ENCODE assay signal across 11 cellular contexts in genomic region chr12:51389302-51389999, GRCh38. TPM values are rescaled to one million over a fixed set of nuclear protein-coding genes. Genes with fewer than 3 reads are reported as not detected.
A peak's percentile ranks its signal among the peaks of the same experiment; 100 is the strongest.
DNase-seq lines count a peak whose midpoint lies in the region; ATAC-seq, FAIRE-seq and TF ChIP-seq lines count a peak whose summit lies in the region.
"Had no signal": no experiment of that assay in that cellular context is flagged by ENCODE, and none has a peak within 500 bp of the region (broad histone marks: within the 10 kb centered on the region; RNA-seq: fewer than 3 reads in every experiment).

No MANE protein-coding gene starts in this region.

- H4K20me1 ChIP-seq in GM12878 (ENCODE audit: control insufficient read depth, insufficient read depth), result no peaks in the 10 kb centered on the region

- POLR2A ChIA-PET in GM12878 (lab: Charles Lee), result interaction anchor here (0.5 to 5.4 kb wide), 4 partner anchors 15 to 729 kb away, joined by 3 to 28 read pairs (median 4); no protein-coding TSS in a partner anchor
- POLR2A ChIA-PET in naive thymus-derived CD4-positive, alpha-beta T cell (lab: Charles Lee), result interaction anchor here (0.6 to 3.6 kb wide), 5 partner anchors 16 to 432 kb away, joined by 3 to 13 read pairs (median 3); no protein-coding TSS in a partner anchor

- peak overlapping the region; percentile 85 for H3K4me2 ChIP-seq in GM12878 (ENCODE audit: control insufficient read depth, insufficient read depth)

- SMC1A ChIA-PET in GM12878 (lab: Charles Lee; ENCODE audit: uncharacterized antibody, unreplicated experiment), result interaction anchor here (0.5 to 2.8 kb wide), 7 partner anchors 11 to 872 kb away, joined by 3 to 11 read pairs (median 5); no protein-coding TSS in a partner anchor

- RAD21 ChIA-PET in GM12878 (lab: Charles Lee; ENCODE audit: unreplicated experiment), result interaction anchor here (0.5 to 4.0 kb wide), 5 partner anchors 20 to 345 kb away, joined by 3 to 19 read pairs (median 4); no protein-coding TSS in a partner anchor

- TF ChIP-seq POLR2A in GM12878 (IDR thresholded peaks at IDR 0.05; ENCODE audit: low read depth, low read length), result no peak

- CTCF ChIA-PET in GM12878 (lab: Yijun Ruan, JAX), result interaction anchor here (1.0 to 2.7 kb wide), 5 partner anchors 15 to 142 kb away, joined by 3 to 8 read pairs (median 5); no protein-coding TSS in a partner anchor
- CTCF ChIA-PET in naive thymus-derived CD4-positive, alpha-beta T cell (lab: Charles Lee), result no interaction called here
- CTCF ChIA-PET in Calu3 (lab: Charles Lee), result no interaction called here

- ATAC-seq in GM12878, result peak; percentile 43
- ATAC-seq in naive thymus-derived CD4-positive, alpha-beta T cell, result no peak
- ATAC-seq in HG02642 (IDR thresholded peaks at IDR 0.05; ENCODE audit: poor library complexity, unreplicated experiment), result no peak
- ATAC-seq: body of pancreas had no signal

- 26% methylated on average over 2 of the region's 2 CpGs for WGBS in GM12878 (ENCODE audit: insufficient coverage, insufficient replicate concordance, low lambda C conversion rate, missing lambda C conversion rate)

- H3K9me3 Mint-ChIP-seq in naive thymus-derived CD4-positive, alpha-beta T cell, result no peaks in the 10 kb centered on the region
- no peaks in the 10 kb centered on the region for H3K9me3 Mint-ChIP-seq in Calu3 (ENCODE audit: low read depth, unreplicated experiment)

- H3K4me1 Mint-ChIP-seq in naive thymus-derived CD4-positive, alpha-beta T cell, result peaks cover 52 to 81% (median 65%) of the 10 kb centered on the region in 7 donors
- peaks cover 49% of the 10 kb centered on the region for H3K4me1 Mint-ChIP-seq in Calu3 (ENCODE audit: low read depth, unreplicated experiment)

- H3K27ac Mint-ChIP-seq in naive thymus-derived CD4-positive, alpha-beta T cell, result peak overlapping the region in 7 of 9 donors; percentile 36 to 90 (median 69)
- H3K27ac Mint-ChIP-seq in Calu3 (ENCODE audit: unreplicated experiment), result no peak overlapping the region

- H3K4me3 Mint-ChIP-seq in naive thymus-derived CD4-positive, alpha-beta T cell, result peak overlapping the region in 8 of 10 donors; percentile 3 to 96 (median 21)
- no peak overlapping the region for H3K4me3 Mint-ChIP-seq in Calu3 (ENCODE audit: low read depth, unreplicated experiment)

- peak overlapping the region; percentile 21; the same call in 1 of the 2 replicates for H3K27ac ChIP-seq in GM12878 (ENCODE audit: control insufficient read depth, insufficient read depth)
- H3K27ac ChIP-seq in naive thymus-derived CD4-positive, alpha-beta T cell (ENCODE audit: low read depth, low read length), result peak overlapping the region; percentile 12
- H3K27ac ChIP-seq: body of pancreas had no signal

- H3K36me3 ChIP-seq in GM12878 (ENCODE audit: control insufficient read depth in 2 of 2, insufficient read depth in 2 of 2, low read length in 1 of 2), result no peaks in the 10 kb centered on the region
- no peaks in the 10 kb centered on the region for H3K36me3 ChIP-seq in naive thymus-derived CD4-positive, alpha-beta T cell (ENCODE audit: control insufficient read depth in 2 of 3, insufficient read depth in 3 of 3, low read length in 3 of 3)

- peaks cover 37% of the 10 kb centered on the region for H3K4me1 ChIP-seq in GM12878 (ENCODE audit: control insufficient read depth, insufficient read depth, low read length)
- H3K4me1 ChIP-seq in naive thymus-derived CD4-positive, alpha-beta T cell (ENCODE audit: control insufficient read depth in 2 of 2, insufficient read depth in 2 of 2, low read length in 2 of 2), result peaks cover 32 to 59% of the 10 kb centered on the region in 2 donors

- no TSS peak for BruUV-seq in GM12878 (replicated peaks; lab: Mats Ljungman, UMichigan)
- BruUV-seq in Calu3 (replicated peaks; lab: Mats Ljungman, UMichigan), result no TSS peak

- intact Hi-C loops in GM12878 (cut with micrococcal nuclease; ENCODE audit: unreplicated experiment), result no loop called here
- intact Hi-C loops in naive thymus-derived CD4-positive, alpha-beta T cell (cut with micrococcal nuclease), result no loop called here
- intact Hi-C loops in Calu3 (cut with micrococcal nuclease; ENCODE audit: unreplicated experiment), result no loop called here

- DNase-seq in MV-4-11 (lab: John Stamatoyannopoulos, UW) (peak; percentile 22), GM12878 (ENCODE audit: low read depth, low spot score) (no peak), T-helper 1 cell (no peak), Kasumi-1 (lab: John Stamatoyannopoulos, UW) (no peak), Calu3 (no peak)
- peak in 3 of 9 donors; percentile 33 to 47 (median 38) for DNase-seq in naive thymus-derived CD4-positive, alpha-beta T cell
- DNase-seq: body of pancreas, left cardiac atrium had no signal

- no peak for TF ChIP-seq CTCF in GM12875 (IDR thresholded peaks at IDR 0.05; ENCODE audit: borderline replicate concordance, insufficient read depth, low read depth, low read length)
- TF ChIP-seq CTCF in GM12878 (IDR thresholded peaks at IDR 0.05 in 2 of 3, conservative IDR thresholded peaks at IDR 0.05 in 1 of 3; ENCODE audit: control insufficient read depth in 2 of 3, extremely low read depth in 1 of 3, insufficient read depth in 1 of 3, low read depth in 3 of 3, low read length in 3 of 3), result no peak
- no peak for TF ChIP-seq CTCF in Calu3 (IDR thresholded peaks at IDR 0.05; ENCODE audit: unreplicated experiment)

- no peak for TF ChIP-seq EP300 in GM12878 (IDR thresholded peaks at IDR 0.05; ENCODE audit: borderline replicate concordance in 1 of 2, control insufficient read depth in 1 of 2, low read depth in 2 of 2, low read length in 2 of 2)

- H3K4me3 ChIP-seq in GM12875 (ENCODE audit: low read depth, low read length) (peak overlapping the region; percentile 23), GM12878 (no peak overlapping the region; the same call in 1 of the 2 replicates)
- no peak overlapping the region for H3K4me3 ChIP-seq in naive thymus-derived CD4-positive, alpha-beta T cell (ENCODE audit: low read length)
- H3K4me3 ChIP-seq: body of pancreas had no signal

- no peaks in the 10 kb centered on the region for H3K27me3 ChIP-seq in GM12878 (replicated peaks in 1 of 2; ENCODE audit: control insufficient read depth in 2 of 2, insufficient read depth in 2 of 2, low read length in 1 of 2)
- H3K27me3 ChIP-seq in naive thymus-derived CD4-positive, alpha-beta T cell (ENCODE audit: control insufficient read depth in 2 of 2, insufficient read depth in 2 of 2, low read length in 2 of 2), result no peaks in the 10 kb centered on the region
- H3K27me3 ChIP-seq: body of pancreas had no signal

- no peaks in the 10 kb centered on the region for H3K9me3 ChIP-seq in GM12878 (replicated peaks; ENCODE audit: control insufficient read depth, insufficient read depth, low read length)
- H3K9me3 ChIP-seq in naive thymus-derived CD4-positive, alpha-beta T cell (ENCODE audit: control insufficient read depth in 2 of 3, low read length in 3 of 3), result no peaks in the 10 kb centered on the region
- H3K9me3 ChIP-seq: body of pancreas had no signal

- TF ChIP-seq RAD21 in GM12878 (IDR thresholded peaks at IDR 0.05; ENCODE audit: insufficient read depth, low read depth, low read length), result no peak

- peaks cover 31% of the 10 kb centered on the region for H3K79me2 ChIP-seq in GM12878 (ENCODE audit: control insufficient read depth, insufficient read depth, low read length)

- peaks cover 0 to 6% (median 0%) of the 10 kb centered on the region in 5 donors for H3K27me3 Mint-ChIP-seq in naive thymus-derived CD4-positive, alpha-beta T cell
- H3K27me3 Mint-ChIP-seq in Calu3 (ENCODE audit: unreplicated experiment), result no peaks in the 10 kb centered on the region

- in situ Hi-C loops in GM12878 (cut with MboI), result no loop called here

- no peak overlapping the region for H3K9ac ChIP-seq in GM12878 (ENCODE audit: control insufficient read depth, insufficient read depth, low read length)

- H3K36me3 Mint-ChIP-seq in naive thymus-derived CD4-positive, alpha-beta T cell, result peaks cover 0 to 4% (median 0%) of the 10 kb centered on the region in 5 donors
- H3K36me3 Mint-ChIP-seq in Calu3 (ENCODE audit: insufficient read depth, unreplicated experiment), result peaks cover 32% of the 10 kb centered on the region

- no peak overlapping the region for H2AFZ ChIP-seq in GM12878 (ENCODE audit: control insufficient read depth, low read depth, low read length)

- peak; percentile 35 for FAIRE-seq in GM12878 (lab: Jason Lieb, UNC)
- FAIRE-seq: GM18507 had no signal

RNA-seq across cellular contexts. Expression of gene GALNT6, which starts 1.8 kb away (rescaled TPM):
- total RNA-seq in GM12878 (2013; cell fraction: nucleolus; rRNA removed), result 77.3 and 94.1 TPM in 2 replicates
- total RNA-seq in GM12878 (2014; rRNA removed) (34.6 and 37.2 TPM in 2 replicates), GM12878 (2014; rRNA removed; fragmentation: Illumina TruSeq; extraction: Trizol) (21.7 and 25.5 TPM in 2 replicates), GM12878 (2021) (31.5 and 40.4 TPM in 2 replicates), Calu3 (2022) (34.0 and 45.3 TPM in 2 replicates)
- polyA plus RNA-seq in GM12878 (2011; ENCODE audit: low read depth), result 7.5 TPM
- polyA plus RNA-seq in GM12878 (2011; rRNA removed) (8.3 and 16.2 TPM in 2 replicates), GM12878 (2014; fragmentation: Illumina TruSeq; extraction: Trizol) (26.2 and 26.3 TPM in 2 replicates), GM12878 (2014; fragmentation: Nextera tagmentation; extraction: Ambion mirVana) (10 to 100 TPM in 1 of 2 experiments, 1 to 10 TPM in 1; 6.6 to 11.4 TPM), GM12878 (2014; rRNA removed) (18.6 and 28.0 TPM in 2 replicates), GM12878 (2016; fragmentation: Nextera tagmentation; extraction: Ambion mirVana) (10 to 100 TPM; 18.2 to 21.8 TPM)
- 17.2 and 19.6 TPM in 2 replicates for polyA plus RNA-seq in GM12878 (2011; cell fraction: cytosol; rRNA removed)
- polyA plus RNA-seq in GM12878 (2011; cell fraction: nucleus; rRNA removed), result 13.5 and 21.7 TPM in 2 replicates
- 11.7 and 13.3 TPM in 2 replicates for polyA plus RNA-seq in GM12878 (2012)
- 18.1 and 26.0 TPM in 2 replicates for polyA minus RNA-seq in GM12878 (2011; rRNA and poly(A)+ RNA removed)
- polyA minus RNA-seq in GM12878 (2011; cell fraction: cytosol; rRNA and poly(A)+ RNA removed), result 3.6 and 5.0 TPM in 2 replicates
- 15.0 and 28.4 TPM in 2 replicates for polyA minus RNA-seq in GM12878 (2011; cell fraction: nucleus; rRNA and poly(A)+ RNA removed)
- total RNA-seq in naive thymus-derived CD4-positive, alpha-beta T cell, result 10 to 100 TPM in 3 of 5 experiments, 1 to 10 TPM in 2; 2.5 to 19.5 (median 13.4) TPM
- polyA plus RNA-seq in naive thymus-derived CD4-positive, alpha-beta T cell, result 10 to 100 TPM in 1 of 2 donors, 1 to 10 TPM in 1; 6.2 to 14.0 TPM

RNA-seq across cellular contexts. Expression of gene SLC4A8, which starts 35.2 kb away (rescaled TPM):
- total RNA-seq in GM12878 (2013; cell fraction: nucleolus; rRNA removed), result 17.9 and 20.2 TPM in 2 replicates
- 4.4 and 5.3 TPM in 2 replicates for total RNA-seq in GM12878 (2014; rRNA removed)
- 3.8 and 4.5 TPM in 2 replicates for total RNA-seq in GM12878 (2014; rRNA removed; fragmentation: Illumina TruSeq; extraction: Trizol)
- total RNA-seq in GM12878 (2021), result 7.7 and 10.7 TPM in 2 replicates
- polyA plus RNA-seq in GM12878 (2011; ENCODE audit: low read depth), result 1.5 TPM
- polyA plus RNA-seq in GM12878 (2011; rRNA removed), result 2.7 and 2.9 TPM in 2 replicates
- polyA plus RNA-seq in GM12878 (2011; cell fraction: cytosol; rRNA removed), result 2.2 and 2.9 TPM in 2 replicates
- 2.2 and 4.6 TPM in 2 replicates for polyA plus RNA-seq in GM12878 (2011; cell fraction: nucleus; rRNA removed)
- polyA plus RNA-seq in GM12878 (2012), result 1.8 and 3.2 TPM in 2 replicates
- 4.1 and 6.3 TPM in 2 replicates for polyA plus RNA-seq in GM12878 (2014; fragmentation: Illumina TruSeq; extraction: Trizol)
- polyA plus RNA-seq in GM12878 (2014; fragmentation: Nextera tagmentation; extraction: Ambion mirVana), result 1 to 10 TPM; 1.4 to 2.0 TPM
- polyA plus RNA-seq in GM12878 (2014; rRNA removed), result 5.6 and 6.3 TPM in 2 replicates
- 1 to 10 TPM; 2.7 to 3.4 TPM for polyA plus RNA-seq in GM12878 (2016; fragmentation: Nextera tagmentation; extraction: Ambion mirVana)
- polyA minus RNA-seq in GM12878 (2011; rRNA and poly(A)+ RNA removed), result 2.9 and 4.4 TPM in 2 replicates
- polyA minus RNA-seq in GM12878 (2011; cell fraction: cytosol; rRNA and poly(A)+ RNA removed), result 0.52 and 0.94 TPM in 2 replicates
- polyA minus RNA-seq in GM12878 (2011; cell fraction: nucleus; rRNA and poly(A)+ RNA removed), result 1.8 and 3.6 TPM in 2 replicates
- total RNA-seq in naive thymus-derived CD4-positive, alpha-beta T cell, result 1 to 10 TPM in 4 of 5 experiments, under 1 TPM in 1; 0.97 to 8.4 (median 3.4) TPM
- polyA plus RNA-seq in naive thymus-derived CD4-positive, alpha-beta T cell, result under 1 TPM; 0.13 to 0.34 TPM
- 0.76 and 1.1 TPM in 2 replicates for total RNA-seq in Calu3 (2022)

RNA-seq across cellular contexts. Expression of gene CELA1, which starts 43.0 kb away (rescaled TPM):
- not detected in 2 replicates for total RNA-seq in GM12878 (2013; cell fraction: nucleolus; rRNA removed)
- total RNA-seq in GM12878 (2014; rRNA removed) (not detected in 2 replicates), GM12878 (2014; rRNA removed; fragmentation: Illumina TruSeq; extraction: Trizol) (not detected in 2 replicates), GM12878 (2021) (not detected in 2 replicates), Calu3 (2022) (not detected in 2 replicates)
- not detected for polyA plus RNA-seq in GM12878 (2011; ENCODE audit: low read depth)
- polyA plus RNA-seq in GM12878 (2011; rRNA removed) (not detected in 2 replicates), GM12878 (2014; fragmentation: Illumina TruSeq; extraction: Trizol) (not detected in 2 replicates), GM12878 (2014; fragmentation: Nextera tagmentation; extraction: Ambion mirVana) (not detected), GM12878 (2014; rRNA removed) (not detected in 2 replicates), GM12878 (2016; fragmentation: Nextera tagmentation; extraction: Ambion mirVana) (not detected)
- not detected in 2 replicates for polyA plus RNA-seq in GM12878 (2011; cell fraction: cytosol; rRNA removed)
- polyA plus RNA-seq in GM12878 (2011; cell fraction: nucleus; rRNA removed), result not detected in 2 replicates
- not detected in 2 replicates for polyA plus RNA-seq in GM12878 (2012)
- not detected in 2 replicates for polyA minus RNA-seq in GM12878 (2011; rRNA and poly(A)+ RNA removed)
- polyA minus RNA-seq in GM12878 (2011; cell fraction: cytosol; rRNA and poly(A)+ RNA removed), result not detected in 2 replicates
- not detected in 2 replicates for polyA minus RNA-seq in GM12878 (2011; cell fraction: nucleus; rRNA and poly(A)+ RNA removed)
- 1 to 10 TPM in 4 of 5 experiments, not detected in 1; 1.1 to 2.1 (median 1.4) TPM for total RNA-seq in naive thymus-derived CD4-positive, alpha-beta T cell
- 1 to 10 TPM; 3.8 to 9.2 TPM for polyA plus RNA-seq in naive thymus-derived CD4-positive, alpha-beta T cell
- total RNA-seq: body of pancreas, left cardiac atrium had no signal
